17 cellular contexts compared by ENCODE assay signal in the genomic region with DNA sequence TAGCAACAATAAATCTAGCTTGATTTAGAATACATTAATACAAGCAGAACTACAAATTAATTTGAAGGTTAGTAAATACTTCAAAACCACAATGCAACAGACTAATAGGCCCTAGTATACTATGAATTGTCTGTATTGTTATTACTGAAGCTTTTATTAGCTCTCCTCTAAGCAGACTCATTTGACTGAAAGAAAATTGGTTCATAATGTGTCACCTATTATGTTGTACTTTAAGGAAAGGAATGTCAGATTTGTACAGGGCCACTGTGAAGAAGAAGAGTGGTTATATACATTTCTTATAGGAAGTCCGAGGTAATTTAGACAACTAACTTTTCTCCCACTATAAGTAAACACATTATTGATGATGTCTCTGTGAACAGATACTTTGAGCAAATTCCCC.
DNase-seq lines count a peak whose midpoint lies in the region.
"Had no signal": no experiment of that assay in that cellular context is flagged by ENCODE, and none has a peak within 500 bp of the region (broad histone marks: within the 10 kb centered on the region; RNA-seq: fewer than 3 reads in every experiment).

No MANE protein-coding gene starts in this region.

- DNase-seq in NCI-H1105 treated with DMSO at 0.1 percent for 48 hours (lab: John Stamatoyannopoulos, UW) (peak; percentile 58), NCI-H1105 (lab: John Stamatoyannopoulos, UW) (no peak), ELR (ENCODE audit: low read depth) (peak; percentile 61), kidney glomerular epithelial cell (lab: John Stamatoyannopoulos, UW) (peak; percentile 22), renal cortical epithelial cell (ENCODE audit: low read depth) (peak; percentile 72), NCI-H526 (lab: John Stamatoyannopoulos, UW) (no peak), NCI-H1436 (lab: John Stamatoyannopoulos, UW) (no peak), NCI-H2081 (lab: John Stamatoyannopoulos, UW) (no peak)
- DNase-seq: Calu3; CD4-positive, alpha-beta memory T cell; DMS53; DND-41; GF-D8; GOT3; H7; HFFc6; IMR-90 had no signal

Comparison
In these comparisons a context has a peak if more than half of its experiments do, and no peak if none do; other contexts are left out.
1. DNase-seq: peak in NCI-H1105 treated with DMSO at 0.1 percent for 48 hours (single experiment), ELR (single experiment), kidney glomerular epithelial cell (single experiment) and renal cortical epithelial cell (single experiment); none in NCI-H1105 (single experiment), NCI-H526 (0 of 2), NCI-H1436 (single experiment) and NCI-H2081 (0 of 2).